In the genomic region with DNA sequence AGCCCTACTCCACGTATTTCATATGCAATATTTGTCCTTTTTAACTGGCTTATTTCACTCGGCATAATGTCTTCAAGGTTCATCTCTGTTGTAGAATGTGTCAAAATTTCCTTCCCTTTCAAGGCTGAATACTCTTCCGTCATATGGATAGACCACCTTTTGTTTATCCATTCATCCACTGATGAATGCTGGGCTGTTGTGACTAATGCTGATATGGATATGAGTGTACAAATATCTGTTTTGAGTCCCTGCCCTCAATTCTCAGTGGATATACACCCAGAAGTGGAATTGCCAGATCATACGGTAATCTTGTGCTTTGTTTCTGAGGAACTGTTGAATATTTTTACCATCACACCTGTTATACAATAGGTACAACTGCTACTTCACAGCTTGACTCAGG, we compare ENCODE assay signal across 2 cellular contexts.
TF ChIP-seq lines count a peak whose summit lies in the region.

No MANE protein-coding gene starts in this region.

TF ChIP-seq in HEK293, 187 proteins besides CTCF, POLR2A, EP300 and RAD21:
- TF ChIP-seq, protein P1, sequence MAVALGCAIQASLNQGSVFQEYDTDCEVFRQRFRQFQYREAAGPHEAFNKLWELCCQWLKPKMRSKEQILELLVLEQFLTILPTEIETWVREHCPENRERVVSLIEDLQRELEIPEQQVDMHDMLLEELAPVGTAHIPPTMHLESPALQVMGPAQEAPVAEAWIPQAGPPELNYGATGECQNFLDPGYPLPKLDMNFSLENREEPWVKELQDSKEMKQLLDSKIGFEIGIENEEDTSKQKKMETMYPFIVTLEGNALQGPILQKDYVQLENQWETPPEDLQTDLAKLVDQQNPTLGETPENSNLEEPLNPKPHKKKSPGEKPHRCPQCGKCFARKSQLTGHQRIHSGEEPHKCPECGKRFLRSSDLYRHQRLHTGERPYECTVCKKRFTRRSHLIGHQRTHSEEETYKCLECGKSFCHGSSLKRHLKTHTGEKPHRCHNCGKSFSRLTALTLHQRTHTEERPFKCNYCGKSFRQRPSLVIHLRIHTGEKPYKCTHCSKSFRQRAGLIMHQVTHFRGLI (tag by site-specific recombination; IDR thresholded peaks at IDR 0.05), result no peak
- TF ChIP-seq ZNF274 (IDR thresholded peaks at IDR 0.05; ENCODE audit: low read length) (no peak), ZNF274 (tag by site-specific recombination; IDR thresholded peaks at IDR 0.05; ENCODE audit: borderline replicate concordance) (no peak), ZBTB6 (tag by site-specific recombination; IDR thresholded peaks at IDR 0.05) (no peak), ZSCAN23 (tag by site-specific recombination; IDR thresholded peaks at IDR 0.05) (no peak), ZNF596 (tag by site-specific recombination; IDR thresholded peaks at IDR 0.05) (no peak), SCRT2 (tag by site-specific recombination; IDR thresholded peaks at IDR 0.05) (peak; percentile 47; the same call in 1 of the 2 replicates), ZNF791 (tag by site-specific recombination; IDR thresholded peaks at IDR 0.05) (no peak)

TF ChIP-seq in GM12878, 131 proteins besides CTCF, POLR2A, EP300 and RAD21:
- TF ChIP-seq RUNX3 (IDR thresholded peaks at IDR 0.05; ENCODE audit: low read length) (peak; percentile 41; the same call in 1 of the 2 replicates), CREM (IDR thresholded peaks at IDR 0.05; ENCODE audit: low read depth) (peak; percentile 53; the same call in 1 of the 2 replicates), JUND (IDR thresholded peaks at IDR 0.05; ENCODE audit: low read depth, low read length) (no peak), ETV6 (conservative IDR thresholded peaks at IDR 0.05 in 1 of 2, IDR thresholded peaks at IDR 0.05 in 1 of 2; ENCODE audit: borderline replicate concordance in 1 of 2, low read depth in 1 of 2) (peak in 1 of 2 experiments; percentile 42; a peak in 1 of 4 replicates), ESRRA (IDR thresholded peaks at IDR 0.05; ENCODE audit: low read length) (no peak), BHLHE40 (IDR thresholded peaks at IDR 0.05; ENCODE audit: borderline replicate concordance in 1 of 2, low read depth in 2 of 2, low read length in 1 of 2) (no peak), EED (IDR thresholded peaks at IDR 0.05; ENCODE audit: low read depth) (peak; percentile 73; the same call in 1 of the 2 replicates), NFIC (IDR thresholded peaks at IDR 0.05; ENCODE audit: low read depth, low read length) (peak; percentile 64; the same call in 1 of the 2 replicates), JUNB (IDR thresholded peaks at IDR 0.05) (peak; percentile 93), FOXM1 (IDR thresholded peaks at IDR 0.05; ENCODE audit: low read depth, low read length) (0 out of 2 replicates have a peak, but pooled peaks have one; percentile 34)
- TF ChIP-seq, protein P2, sequence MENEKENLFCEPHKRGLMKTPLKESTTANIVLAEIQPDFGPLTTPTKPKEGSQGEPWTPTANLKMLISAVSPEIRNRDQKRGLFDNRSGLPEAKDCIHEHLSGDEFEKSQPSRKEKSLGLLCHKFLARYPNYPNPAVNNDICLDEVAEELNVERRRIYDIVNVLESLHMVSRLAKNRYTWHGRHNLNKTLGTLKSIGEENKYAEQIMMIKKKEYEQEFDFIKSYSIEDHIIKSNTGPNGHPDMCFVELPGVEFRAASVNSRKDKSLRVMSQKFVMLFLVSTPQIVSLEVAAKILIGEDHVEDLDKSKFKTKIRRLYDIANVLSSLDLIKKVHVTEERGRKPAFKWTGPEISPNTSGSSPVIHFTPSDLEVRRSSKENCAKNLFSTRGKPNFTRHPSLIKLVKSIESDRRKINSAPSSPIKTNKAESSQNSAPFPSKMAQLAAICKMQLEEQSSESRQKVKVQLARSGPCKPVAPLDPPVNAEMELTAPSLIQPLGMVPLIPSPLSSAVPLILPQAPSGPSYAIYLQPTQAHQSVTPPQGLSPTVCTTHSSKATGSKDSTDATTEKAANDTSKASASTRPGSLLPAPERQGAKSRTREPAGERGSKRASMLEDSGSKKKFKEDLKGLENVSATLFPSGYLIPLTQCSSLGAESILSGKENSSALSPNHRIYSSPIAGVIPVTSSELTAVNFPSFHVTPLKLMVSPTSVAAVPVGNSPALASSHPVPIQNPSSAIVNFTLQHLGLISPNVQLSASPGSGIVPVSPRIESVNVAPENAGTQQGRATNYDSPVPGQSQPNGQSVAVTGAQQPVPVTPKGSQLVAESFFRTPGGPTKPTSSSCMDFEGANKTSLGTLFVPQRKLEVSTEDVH (IDR thresholded peaks at IDR 0.05; ENCODE audit: low read depth, partially characterized antibody), result no peak
